2 cellular contexts compared by ENCODE assay signal in the genomic region with DNA sequence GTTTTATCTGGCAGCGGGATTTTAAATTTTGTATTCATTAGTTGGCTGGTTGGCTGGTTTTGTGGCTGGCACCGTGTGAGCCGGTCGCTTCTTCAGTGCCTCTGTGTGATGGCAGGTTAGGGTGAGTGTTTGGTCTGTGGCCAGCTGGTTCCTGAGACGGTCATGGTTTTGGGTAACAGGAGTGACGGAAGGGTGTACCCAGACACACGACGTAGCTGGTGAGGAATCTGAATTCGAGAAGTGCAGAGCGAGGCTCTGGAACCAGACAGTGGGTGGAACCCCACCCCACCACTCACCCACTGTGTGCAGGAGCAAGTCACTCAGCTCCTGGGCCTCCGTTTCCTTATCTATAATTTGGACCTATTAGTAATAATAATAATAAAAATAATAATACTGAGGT.
TF ChIP-seq lines count a peak whose summit lies in the region.

No MANE protein-coding gene starts in this region.

TF ChIP-seq in HEK293, 187 proteins besides CTCF, POLR2A, EP300 and RAD21 (continued from another document):
- TF ChIP-seq ZNF140 (tag by site-specific recombination; IDR thresholded peaks at IDR 0.05), result no peak
- TF ChIP-seq, protein P1, sequence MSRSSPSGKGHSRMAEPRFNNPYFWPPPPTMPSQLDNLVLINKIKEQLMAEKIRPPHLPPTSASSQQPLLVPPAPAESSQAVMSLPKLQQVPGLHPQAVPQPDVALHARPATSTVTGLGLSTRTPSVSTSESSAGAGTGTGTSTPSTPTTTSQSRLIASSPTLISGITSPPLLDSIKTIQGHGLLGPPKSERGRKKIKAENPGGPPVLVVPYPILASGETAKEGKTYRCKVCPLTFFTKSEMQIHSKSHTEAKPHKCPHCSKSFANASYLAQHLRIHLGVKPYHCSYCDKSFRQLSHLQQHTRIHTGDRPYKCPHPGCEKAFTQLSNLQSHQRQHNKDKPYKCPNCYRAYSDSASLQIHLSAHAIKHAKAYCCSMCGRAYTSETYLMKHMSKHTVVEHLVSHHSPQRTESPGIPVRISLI (tag by site-specific recombination; IDR thresholded peaks at IDR 0.05), result no peak
- TF ChIP-seq, protein P2, sequence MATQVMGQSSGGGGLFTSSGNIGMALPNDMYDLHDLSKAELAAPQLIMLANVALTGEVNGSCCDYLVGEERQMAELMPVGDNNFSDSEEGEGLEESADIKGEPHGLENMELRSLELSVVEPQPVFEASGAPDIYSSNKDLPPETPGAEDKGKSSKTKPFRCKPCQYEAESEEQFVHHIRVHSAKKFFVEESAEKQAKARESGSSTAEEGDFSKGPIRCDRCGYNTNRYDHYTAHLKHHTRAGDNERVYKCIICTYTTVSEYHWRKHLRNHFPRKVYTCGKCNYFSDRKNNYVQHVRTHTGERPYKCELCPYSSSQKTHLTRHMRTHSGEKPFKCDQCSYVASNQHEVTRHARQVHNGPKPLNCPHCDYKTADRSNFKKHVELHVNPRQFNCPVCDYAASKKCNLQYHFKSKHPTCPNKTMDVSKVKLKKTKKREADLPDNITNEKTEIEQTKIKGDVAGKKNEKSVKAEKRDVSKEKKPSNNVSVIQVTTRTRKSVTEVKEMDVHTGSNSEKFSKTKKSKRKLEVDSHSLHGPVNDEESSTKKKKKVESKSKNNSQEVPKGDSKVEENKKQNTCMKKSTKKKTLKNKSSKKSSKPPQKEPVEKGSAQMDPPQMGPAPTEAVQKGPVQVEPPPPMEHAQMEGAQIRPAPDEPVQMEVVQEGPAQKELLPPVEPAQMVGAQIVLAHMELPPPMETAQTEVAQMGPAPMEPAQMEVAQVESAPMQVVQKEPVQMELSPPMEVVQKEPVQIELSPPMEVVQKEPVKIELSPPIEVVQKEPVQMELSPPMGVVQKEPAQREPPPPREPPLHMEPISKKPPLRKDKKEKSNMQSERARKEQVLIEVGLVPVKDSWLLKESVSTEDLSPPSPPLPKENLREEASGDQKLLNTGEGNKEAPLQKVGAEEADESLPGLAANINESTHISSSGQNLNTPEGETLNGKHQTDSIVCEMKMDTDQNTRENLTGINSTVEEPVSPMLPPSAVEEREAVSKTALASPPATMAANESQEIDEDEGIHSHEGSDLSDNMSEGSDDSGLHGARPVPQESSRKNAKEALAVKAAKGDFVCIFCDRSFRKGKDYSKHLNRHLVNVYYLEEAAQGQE (tag by site-specific recombination; IDR thresholded peaks at IDR 0.05), result 0 out of 2 replicates have a peak, but pooled peaks have one; percentile 3
- TF ChIP-seq, protein P3, sequence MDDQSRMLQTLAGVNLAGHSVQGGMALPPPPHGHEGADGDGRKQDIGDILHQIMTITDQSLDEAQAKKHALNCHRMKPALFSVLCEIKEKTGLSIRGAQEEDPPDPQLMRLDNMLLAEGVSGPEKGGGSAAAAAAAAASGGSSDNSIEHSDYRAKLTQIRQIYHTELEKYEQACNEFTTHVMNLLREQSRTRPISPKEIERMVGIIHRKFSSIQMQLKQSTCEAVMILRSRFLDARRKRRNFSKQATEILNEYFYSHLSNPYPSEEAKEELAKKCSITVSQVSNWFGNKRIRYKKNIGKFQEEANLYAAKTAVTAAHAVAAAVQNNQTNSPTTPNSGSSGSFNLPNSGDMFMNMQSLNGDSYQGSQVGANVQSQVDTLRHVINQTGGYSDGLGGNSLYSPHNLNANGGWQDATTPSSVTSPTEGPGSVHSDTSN (CRISPR knock-in tag; IDR thresholded peaks at IDR 0.05), result no peak
TF ChIP-seq in HEK293: peak in this region for 1.

TF ChIP-seq in K562, 482 proteins besides CTCF, POLR2A, EP300 and RAD21 (continued from another document):
- TF ChIP-seq ZNF586 (CRISPR knock-in tag; conservative IDR thresholded peaks at IDR 0.05), result no peak
- TF ChIP-seq ZNF311 (CRISPR knock-in tag; IDR thresholded peaks at IDR 0.05), result no peak
- no peak for TF ChIP-seq L3MBTL2 (IDR thresholded peaks at IDR 0.05)
- no peak for TF ChIP-seq COPS2 (conservative IDR thresholded peaks at IDR 0.05)
- TF ChIP-seq PTBP1 (IDR thresholded peaks at IDR 0.05; ENCODE audit: low read depth, low read length), result no peak
- TF ChIP-seq PHB (CRISPR knock-in tag; IDR thresholded peaks at IDR 0.05), result no peak
- TF ChIP-seq ETS2 (tag; IDR thresholded peaks at IDR 0.05; ENCODE audit: borderline replicate concordance, poor library complexity, severe bottlenecking), result no peak
